In genomic region chr2:8679567-8679826, GRCh38 we compare ENCODE assay signal across 8 cellular contexts. TPM values are rescaled to one million over a fixed set of nuclear protein-coding genes. Genes with fewer than 3 reads are reported as not detected.
A peak's percentile ranks its signal among the peaks of the same experiment; 100 is the strongest.
DNase-seq lines count a peak whose midpoint lies in the region; ATAC-seq, FAIRE-seq and TF ChIP-seq lines count a peak whose summit lies in the region.

No MANE protein-coding gene starts in this region.

- BruUV-seq in GM12878 (replicated peaks; lab: Mats Ljungman, UMichigan): no TSS peak

- H3K27me3 ChIP-seq in GM12878 (replicated peaks in 1 of 2; ENCODE audit: control insufficient read depth in 2 of 2, insufficient read depth in 2 of 2, low read length in 1 of 2): peaks cover 0 to 13% of the 10 kb centered on the region in 2 experiments; a peak in 2 of 4 replicates
- H3K27me3 ChIP-seq in lung (ENCODE audit: control insufficient read depth, insufficient read depth): no peaks in the 10 kb centered on the region
- peaks cover 0 to 2% of the 10 kb centered on the region in 2 donors for H3K27me3 ChIP-seq in tibial nerve

- intact Hi-C loops in GM12878 (cut with micrococcal nuclease; ENCODE audit: unreplicated experiment): no loop called here

- peaks cover 23% of the 10 kb centered on the region for H3K4me1 ChIP-seq in GM12878 (ENCODE audit: control insufficient read depth, insufficient read depth, low read length)
- H3K4me1 ChIP-seq in lung (ENCODE audit: control insufficient read depth in 2 of 2, insufficient read depth in 2 of 2, low read length in 2 of 2): peaks cover 0 to 9% of the 10 kb centered on the region in 2 donors
- H3K4me1 ChIP-seq in tibial nerve: peaks cover 0 to 54% (median 17%) of the 10 kb centered on the region in 4 donors

- H3K36me3 Mint-ChIP-seq in activated T-cell treated with anti-CD3 and anti-CD28 coated beads, Interleukin-2, amount 50 U/mL, for 24 hours (ENCODE audit: low read depth): peaks cover 29% of the 10 kb centered on the region

- peak overlapping the region; percentile 72 for H3K4me2 ChIP-seq in GM12878 (ENCODE audit: control insufficient read depth, insufficient read depth)

- RAD21 ChIA-PET in GM12878 (lab: Charles Lee; ENCODE audit: unreplicated experiment): interaction anchor here (1.0 to 5.2 kb wide), 21 partner anchors 10 to 1476 kb away, joined by 3 to 103 read pairs (median 24); no protein-coding TSS in a partner anchor

- no peak for TF ChIP-seq RAD21 in GM12878 (IDR thresholded peaks at IDR 0.05; ENCODE audit: insufficient read depth, low read depth, low read length)

- H3K27me3 Mint-ChIP-seq in activated T-cell treated with anti-CD3 and anti-CD28 coated beads, Interleukin-2, amount 50 U/mL, for 24 hours: peaks cover 43% of the 10 kb centered on the region

- CTCF ChIA-PET in GM12878 (lab: Yijun Ruan, JAX): interaction anchor here (1.0 to 4.4 kb wide), 4 partner anchors 48 to 195 kb away, joined by 3 to 24 read pairs (median 9); no protein-coding TSS in a partner anchor

- peaks cover 8% of the 10 kb centered on the region for H3K9me3 Mint-ChIP-seq in activated T-cell treated with anti-CD3 and anti-CD28 coated beads, Interleukin-2, amount 50 U/mL, for 24 hours

- 32% methylated on average over 8 of the region's 8 CpGs for WGBS in GM12878 (ENCODE audit: insufficient coverage, insufficient replicate concordance, low lambda C conversion rate, missing lambda C conversion rate)
- WGBS in lung, 2 donors: 20 to 39% methylated on average over 8 of the region's 8 CpGs
- WGBS in tibial nerve, 2 donors: 9% methylated on average over 8 of the region's 8 CpGs

- peak overlapping the region; percentile 78 for H3K4me3 Mint-ChIP-seq in activated T-cell treated with anti-CD3 and anti-CD28 coated beads, Interleukin-2, amount 50 U/mL, for 24 hours

- peak overlapping the region; percentile 84 for H3K27ac Mint-ChIP-seq in activated T-cell treated with anti-CD3 and anti-CD28 coated beads, Interleukin-2, amount 50 U/mL, for 24 hours

- ATAC-seq in GM12878: no peak
- no peak for ATAC-seq in lung (ENCODE audit: insufficient read depth, low FRiP score)

- H3K4me1 Mint-ChIP-seq in activated T-cell treated with anti-CD3 and anti-CD28 coated beads, Interleukin-2, amount 50 U/mL, for 24 hours (ENCODE audit: low read depth): peaks cover 43% of the 10 kb centered on the region

- H3K79me2 ChIP-seq in GM12878 (ENCODE audit: control insufficient read depth, insufficient read depth, low read length): peaks cover 19% of the 10 kb centered on the region

- POLR2A ChIA-PET in GM12878 (lab: Charles Lee): interaction anchor here (1.2 to 6.7 kb wide), 9 partner anchors 27 to 201 kb away, joined by 3 to 98 read pairs (median 34); no protein-coding TSS in a partner anchor

- no peak for FAIRE-seq in GM12878 (lab: Jason Lieb, UNC)

- TF ChIP-seq POLR2A in GM12878 (IDR thresholded peaks at IDR 0.05; ENCODE audit: low read depth, low read length): no peak
- no peak for TF ChIP-seq POLR2A in tibial nerve (IDR thresholded peaks at IDR 0.05)

- TF ChIP-seq CTCF in GM12878 (IDR thresholded peaks at IDR 0.05 in 2 of 3, conservative IDR thresholded peaks at IDR 0.05 in 1 of 3; ENCODE audit: control insufficient read depth in 2 of 3, extremely low read depth in 1 of 3, insufficient read depth in 1 of 3, low read depth in 3 of 3, low read length in 3 of 3): no peak
- TF ChIP-seq CTCF in lung (IDR thresholded peaks at IDR 0.05; ENCODE audit: control extremely low read depth, extremely low read depth): no peak
- TF ChIP-seq CTCF in tibial nerve (IDR thresholded peaks at IDR 0.05): no peak

- H3K27ac ChIP-seq in GM12878 (ENCODE audit: control insufficient read depth, insufficient read depth) (peak overlapping the region; percentile 55), lung (ENCODE audit: low read depth in 1 of 2, low read length in 1 of 2) (peak overlapping the region; percentile 98 to 99), tibial nerve (peak overlapping the region; percentile 84 to 98 (median 98))

- no peaks in the 10 kb centered on the region for H4K20me1 ChIP-seq in GM12878 (ENCODE audit: control insufficient read depth, insufficient read depth)

- peak overlapping the region; percentile 57; the same call in 1 of the 2 replicates for H2AFZ ChIP-seq in GM12878 (ENCODE audit: control insufficient read depth, low read depth, low read length)

- H3K4me3 ChIP-seq in GM12878 (peak overlapping the region; percentile 61; the same call in 1 of the 2 replicates), lung (peak overlapping the region; percentile 56), tibial nerve (peak overlapping the region; percentile 42 to 67 (median 64))

- DNase-seq in activated T-cell treated with anti-CD3 and anti-CD28 coated beads, Interleukin-2, amount 50 U/mL, for 24 hours: no peak
- DNase-seq in activated T-cell treated with anti-CD3 and anti-CD28 coated beads for 4 hours: no peak
- no peak for DNase-seq in GM12878 (ENCODE audit: low read depth, low spot score)
- DNase-seq in lung (ENCODE audit: low spot score): no peak
- no peak for DNase-seq in tibial nerve (ENCODE audit: low spot score in 2 of 2)
- DNase-seq in DMS114 treated with DMSO at 0.1 percent for 48 hours (lab: John Stamatoyannopoulos, UW; ENCODE audit: unreplicated experiment): no peak
- DNase-seq in NCI-H1417 (lab: John Stamatoyannopoulos, UW): no peak
- no peak for DNase-seq in NCI-H2107 treated with DMSO at 0.1 percent for 48 hours (lab: John Stamatoyannopoulos, UW; ENCODE audit: unreplicated experiment)

- in situ Hi-C loops in GM12878 (cut with MboI): no loop called here

- H3K9me3 ChIP-seq in GM12878 (replicated peaks; ENCODE audit: control insufficient read depth, insufficient read depth, low read length): peaks cover 16% of the 10 kb centered on the region; the same call in 2 of the 3 replicates
- H3K9me3 ChIP-seq in lung (ENCODE audit: control insufficient read depth in 2 of 2, insufficient read depth in 1 of 2, low read length in 1 of 2): peaks cover 0 to 4% of the 10 kb centered on the region in 2 donors
- peaks cover 0 to 8% (median 0%) of the 10 kb centered on the region in 4 donors for H3K9me3 ChIP-seq in tibial nerve

- TF ChIP-seq EP300 in GM12878 (IDR thresholded peaks at IDR 0.05; ENCODE audit: borderline replicate concordance in 1 of 2, control insufficient read depth in 1 of 2, low read depth in 2 of 2, low read length in 2 of 2): no peak
- no peak for TF ChIP-seq EP300 in tibial nerve (IDR thresholded peaks at IDR 0.05)

- H3K36me3 ChIP-seq in GM12878 (ENCODE audit: control insufficient read depth in 2 of 2, insufficient read depth in 2 of 2, low read length in 1 of 2) (no peaks in the 10 kb centered on the region), lung (ENCODE audit: control insufficient read depth in 2 of 2, insufficient read depth in 2 of 2, low read length in 2 of 2) (no peaks in the 10 kb centered on the region), tibial nerve (no peaks in the 10 kb centered on the region)

- H3K9ac ChIP-seq in GM12878 (ENCODE audit: control insufficient read depth, insufficient read depth, low read length): peak overlapping the region; percentile 60; the same call in 1 of the 2 replicates

- SMC1A ChIA-PET in GM12878 (lab: Charles Lee; ENCODE audit: uncharacterized antibody, unreplicated experiment): interaction anchor here (0.8 to 4.8 kb wide), 15 partner anchors 26 to 1251 kb away, joined by 3 to 57 read pairs (median 8); no protein-coding TSS in a partner anchor

TF ChIP-seq in GM12878, 131 proteins besides CTCF, POLR2A, EP300 and RAD21:
- TF ChIP-seq WRNIP1 (IDR thresholded peaks at IDR 0.05; ENCODE audit: borderline replicate concordance, low read depth, low read length): no peak
- no peak for TF ChIP-seq JUND (IDR thresholded peaks at IDR 0.05; ENCODE audit: low read depth, low read length)
- TF ChIP-seq CBX5 (IDR thresholded peaks at IDR 0.05; ENCODE audit: low read depth): no peak
- no peak for TF ChIP-seq SUPT20H (IDR thresholded peaks at IDR 0.05; ENCODE audit: borderline replicate concordance, control insufficient read depth, low read depth, low read length)
- TF ChIP-seq, protein P1, sequence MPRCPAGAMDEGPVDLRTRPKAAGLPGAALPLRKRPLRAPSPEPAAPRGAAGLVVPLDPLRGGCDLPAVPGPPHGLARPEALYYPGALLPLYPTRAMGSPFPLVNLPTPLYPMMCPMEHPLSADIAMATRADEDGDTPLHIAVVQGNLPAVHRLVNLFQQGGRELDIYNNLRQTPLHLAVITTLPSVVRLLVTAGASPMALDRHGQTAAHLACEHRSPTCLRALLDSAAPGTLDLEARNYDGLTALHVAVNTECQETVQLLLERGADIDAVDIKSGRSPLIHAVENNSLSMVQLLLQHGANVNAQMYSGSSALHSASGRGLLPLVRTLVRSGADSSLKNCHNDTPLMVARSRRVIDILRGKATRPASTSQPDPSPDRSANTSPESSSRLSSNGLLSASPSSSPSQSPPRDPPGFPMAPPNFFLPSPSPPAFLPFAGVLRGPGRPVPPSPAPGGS (IDR thresholded peaks at IDR 0.05; ENCODE audit: borderline replicate concordance, insufficient read depth, low read depth, low read length, poor library complexity, severe bottlenecking): no peak
- TF ChIP-seq SPI1 (IDR thresholded peaks at IDR 0.05; ENCODE audit: borderline replicate concordance, insufficient read depth, low read depth, low read length): no peak
- TF ChIP-seq CEBPB (IDR thresholded peaks at IDR 0.05; ENCODE audit: borderline replicate concordance in 1 of 2, low read depth in 2 of 2, low read length in 2 of 2): no peak
- TF ChIP-seq ZBED1 (IDR thresholded peaks at IDR 0.05; ENCODE audit: borderline replicate concordance): no peak

RNA-seq across cellular contexts. Expression of gene ID2, which starts 2.4 kb away (rescaled TPM):
- total RNA-seq in GM12878 (2013; cell fraction: nucleolus; rRNA removed): 271 and 378 TPM in 2 replicates
- total RNA-seq in GM12878 (2014; rRNA removed): 62.6 and 69.8 TPM in 2 replicates
- total RNA-seq in GM12878 (2014; rRNA removed; fragmentation: Illumina TruSeq; extraction: Trizol): 37.8 and 40.4 TPM in 2 replicates
- 36.6 and 39.0 TPM in 2 replicates for total RNA-seq in GM12878 (2021)
- polyA plus RNA-seq in GM12878 (2011; ENCODE audit: low read depth): 6.1 TPM
- 388 and 613 TPM in 2 replicates for polyA plus RNA-seq in GM12878 (2011; rRNA removed)
- 630 and 953 TPM in 2 replicates for polyA plus RNA-seq in GM12878 (2011; cell fraction: cytosol; rRNA removed)
- 989 and 1,075 TPM in 2 replicates for polyA plus RNA-seq in GM12878 (2011; cell fraction: nucleus; rRNA removed)
- polyA plus RNA-seq in GM12878 (2012): 12.6 and 14.8 TPM in 2 replicates
- 32.4 and 44.6 TPM in 2 replicates for polyA plus RNA-seq in GM12878 (2014; fragmentation: Illumina TruSeq; extraction: Trizol)
- polyA plus RNA-seq in GM12878 (2014; fragmentation: Nextera tagmentation; extraction: Ambion mirVana): 10 to 100 TPM; 77.3 to 82.5 TPM
- polyA plus RNA-seq in GM12878 (2014; rRNA removed): 116 and 162 TPM in 2 replicates
- 10 to 100 TPM; 69.1 to 81.6 TPM for polyA plus RNA-seq in GM12878 (2016; fragmentation: Nextera tagmentation; extraction: Ambion mirVana)
- polyA minus RNA-seq in GM12878 (2011; rRNA and poly(A)+ RNA removed): 376 and 648 TPM in 2 replicates
- 107 and 121 TPM in 2 replicates for polyA minus RNA-seq in GM12878 (2011; cell fraction: cytosol; rRNA and poly(A)+ RNA removed)
- polyA minus RNA-seq in GM12878 (2011; cell fraction: nucleus; rRNA and poly(A)+ RNA removed): 445 and 634 TPM in 2 replicates
- total RNA-seq in lung: 100 to 1,000 TPM in 1 of 2 donors, 10 to 100 TPM in 1; 67.9 to 181 TPM
- polyA plus RNA-seq in lung: 100 to 1,000 TPM in 1 of 2 donors, 10 to 100 TPM in 1; 84.2 to 227 TPM
- 100 to 1,000 TPM; 145 to 208 (median 166) TPM for total RNA-seq in tibial nerve
